9 cellular contexts compared by ENCODE assay signal in genomic region chr1:40391688-40392145, GRCh38. TPM values are rescaled to one million over a fixed set of nuclear protein-coding genes. Genes with fewer than 3 reads are reported as not detected.
DNase-seq lines count a peak whose midpoint lies in the region; ATAC-seq and TF ChIP-seq lines count a peak whose summit lies in the region.
"Had no signal": no experiment of that assay in that cellular context is flagged by ENCODE, and none has a peak within 500 bp of the region (broad histone marks: within the 10 kb centered on the region; RNA-seq: fewer than 3 reads in every experiment).

No MANE protein-coding gene starts in this region.

- H3K14ac ChIP-seq in neuronal stem cell (ENCODE audit: low read length) = no peak overlapping the region

- H4K91ac ChIP-seq in neuronal stem cell (ENCODE audit: low read depth, low read length, poor library complexity) = no peak overlapping the region

- no peaks in the 10 kb centered on the region for H3K79me1 ChIP-seq in neuronal stem cell (ENCODE audit: low read depth, low read length)

- no peak overlapping the region for H3K4ac ChIP-seq in neuronal stem cell (ENCODE audit: low read length)

- no peak for DNase-seq in activated T-helper 1 cell treated with anti-CD3 and anti-CD28 coated beads, Interleukin-12 subunit alpha, Interleukin-12 subunit beta, Interleukin-2, Interleukin-4 antibody, amounts not matched to agents 30 ng/mL and 10 ng/mL and 1 ng/mL, durations not matched to agents 14 hours and 24 hours and 36 hours (ENCODE audit: low spot score)
- DNase-seq in neuronal stem cell (ENCODE audit: low spot score) (no peak), RKO (ENCODE audit: low spot score) (no peak), nephron progenitor cell (no peak), superior temporal gyrus (ENCODE audit: extremely low spot score) (no peak)

- H3K36me3 Mint-ChIP-seq in activated T-helper 1 cell treated with anti-CD3 and anti-CD28 coated beads, Interleukin-12 subunit alpha, Interleukin-12 subunit beta, Interleukin-2, Interleukin-4 antibody, amounts not matched to agents 30 ng/mL and 10 ng/mL and 1 ng/mL, durations not matched to agents 14 hours and 24 hours and 36 hours (ENCODE audit: low read depth) = peaks cover 35% of the 10 kb centered on the region
- H3K36me3 Mint-ChIP-seq in nephron progenitor cell (ENCODE audit: low read depth) = peaks cover 12% of the 10 kb centered on the region

- no peak overlapping the region for H3K18ac ChIP-seq in neuronal stem cell (ENCODE audit: low read length)

- H2BK120ac ChIP-seq in neuronal stem cell (ENCODE audit: low read depth, low read length) = no peak overlapping the region

- peak overlapping the region; percentile 93 for H3K27ac Mint-ChIP-seq in activated T-helper 1 cell treated with anti-CD3 and anti-CD28 coated beads, Interleukin-12 subunit alpha, Interleukin-12 subunit beta, Interleukin-2, Interleukin-4 antibody, amounts not matched to agents 30 ng/mL and 10 ng/mL and 1 ng/mL, durations not matched to agents 14 hours and 24 hours and 36 hours
- H3K27ac Mint-ChIP-seq in nephron progenitor cell = no peak overlapping the region

- no peaks in the 10 kb centered on the region for H3K9me3 ChIP-seq in neuronal stem cell (replicated peaks in 1 of 2; ENCODE audit: control insufficient read depth in 2 of 2, insufficient read depth in 1 of 2, low read depth in 1 of 2, low read length in 2 of 2)

- H3K27me3 Mint-ChIP-seq in activated T-helper 1 cell treated with anti-CD3 and anti-CD28 coated beads, Interleukin-12 subunit alpha, Interleukin-12 subunit beta, Interleukin-2, Interleukin-4 antibody, amounts not matched to agents 30 ng/mL and 10 ng/mL and 1 ng/mL, durations not matched to agents 14 hours and 24 hours and 36 hours (ENCODE audit: insufficient read depth) = no peaks in the 10 kb centered on the region
- H3K27me3 Mint-ChIP-seq in nephron progenitor cell (ENCODE audit: low read depth, poor library complexity) = peaks cover 6% of the 10 kb centered on the region

- H2AFZ ChIP-seq in neuronal stem cell (ENCODE audit: low read length) = no peak overlapping the region
- H2AFZ ChIP-seq: hepatocyte had no signal

- H3K4me1 ChIP-seq in neuronal stem cell (ENCODE audit: control insufficient read depth in 2 of 2, insufficient read depth in 1 of 2, low read depth in 1 of 2, low read length in 2 of 2) = peaks cover 0 to 13% of the 10 kb centered on the region in 2 donors

- H3K9ac ChIP-seq in neuronal stem cell (ENCODE audit: low read depth, low read length, poor library complexity) = no peak overlapping the region

- no peak overlapping the region for H2BK12ac ChIP-seq in neuronal stem cell (ENCODE audit: low read length)

- no peak overlapping the region for H2BK15ac ChIP-seq in neuronal stem cell (ENCODE audit: low read length)

- no peak overlapping the region for H2BK5ac ChIP-seq in neuronal stem cell (ENCODE audit: low read length)

- WGBS in neuronal stem cell (ENCODE audit: extremely low coverage in 2 of 2, insufficient read length in 2 of 2, insufficient replicate concordance in 1 of 2), 2 donors = no CpG with 5 or more reads among the region's 1 CpG

- no peak overlapping the region for H4K8ac ChIP-seq in neuronal stem cell (ENCODE audit: low read depth, low read length)

- intact Hi-C loops in activated T-helper 1 cell treated with anti-CD3 and anti-CD28 coated beads, Interleukin-12 subunit alpha, Interleukin-12 subunit beta, Interleukin-2, Interleukin-4 antibody, amounts not matched to agents 30 ng/mL and 10 ng/mL and 1 ng/mL, durations not matched to agents 14 hours and 24 hours and 36 hours (cut with micrococcal nuclease) = no loop called here

- no peak overlapping the region for H3K4me2 ChIP-seq in neuronal stem cell (ENCODE audit: insufficient read depth, low read length, poor library complexity, severe bottlenecking)
- H3K4me2 ChIP-seq: hepatocyte had no signal

- H3K36me3 ChIP-seq in neuronal stem cell (replicated peaks in 1 of 2; ENCODE audit: control insufficient read depth in 2 of 2, insufficient read depth in 2 of 2, low read length in 2 of 2) = peaks cover 0 to 2% of the 10 kb centered on the region in 2 donors

- no peak for TF ChIP-seq CTCF in nephron progenitor cell (IDR thresholded peaks at IDR 0.05)

- no peak overlapping the region for H3K23ac ChIP-seq in neuronal stem cell (ENCODE audit: low read depth, low read length, poor library complexity)

- peak overlapping the region; percentile 40 for H3K4me3 Mint-ChIP-seq in activated T-helper 1 cell treated with anti-CD3 and anti-CD28 coated beads, Interleukin-12 subunit alpha, Interleukin-12 subunit beta, Interleukin-2, Interleukin-4 antibody, amounts not matched to agents 30 ng/mL and 10 ng/mL and 1 ng/mL, durations not matched to agents 14 hours and 24 hours and 36 hours
- H3K4me3 Mint-ChIP-seq in nephron progenitor cell = no peak overlapping the region

- H3K4me1 Mint-ChIP-seq in activated T-helper 1 cell treated with anti-CD3 and anti-CD28 coated beads, Interleukin-12 subunit alpha, Interleukin-12 subunit beta, Interleukin-2, Interleukin-4 antibody, amounts not matched to agents 30 ng/mL and 10 ng/mL and 1 ng/mL, durations not matched to agents 14 hours and 24 hours and 36 hours (ENCODE audit: low read depth) = peaks cover 91% of the 10 kb centered on the region
- H3K4me1 Mint-ChIP-seq in nephron progenitor cell = peaks cover 5% of the 10 kb centered on the region

- H3K27me3 ChIP-seq in neuronal stem cell (ENCODE audit: control insufficient read depth in 3 of 3, insufficient read depth in 3 of 3, low read depth in 1 of 3, low read length in 3 of 3) = no peaks in the 10 kb centered on the region
- H3K27me3 ChIP-seq: hepatocyte had no signal

- no peak overlapping the region for H2AK5ac ChIP-seq in neuronal stem cell (ENCODE audit: low read depth, low read length)

- ATAC-seq in GM18858 (IDR thresholded peaks at IDR 0.05; ENCODE audit: unreplicated experiment) (peak; percentile 52), HG03103 (IDR thresholded peaks at IDR 0.05; ENCODE audit: low read depth, unreplicated experiment) (peak; percentile 50), HG02884 (IDR thresholded peaks at IDR 0.05; ENCODE audit: unreplicated experiment) (no peak)

- H3K4me3 ChIP-seq in neuronal stem cell (ENCODE audit: low read length in 2 of 2) = no peak overlapping the region
- H3K4me3 ChIP-seq: hepatocyte had no signal

- H3K9me3 Mint-ChIP-seq in activated T-helper 1 cell treated with anti-CD3 and anti-CD28 coated beads, Interleukin-12 subunit alpha, Interleukin-12 subunit beta, Interleukin-2, Interleukin-4 antibody, amounts not matched to agents 30 ng/mL and 10 ng/mL and 1 ng/mL, durations not matched to agents 14 hours and 24 hours and 36 hours = no peaks in the 10 kb centered on the region
- no peaks in the 10 kb centered on the region for H3K9me3 Mint-ChIP-seq in nephron progenitor cell

- peak overlapping the region; percentile 20 for H3K27ac ChIP-seq in neuronal stem cell (replicated peaks; ENCODE audit: low read length)

RNA-seq across cellular contexts. Expression of gene SMAP2, which starts 18.2 kb away (rescaled TPM):
- 196 and 201 TPM in 2 replicates for total RNA-seq in activated T-helper 1 cell treated with anti-CD3 and anti-CD28 coated beads, Interleukin-12 subunit alpha, Interleukin-12 subunit beta, Interleukin-2, Interleukin-4 antibody, amounts not matched to agents 30 ng/mL and 10 ng/mL and 1 ng/mL, durations not matched to agents 14 hours and 24 hours and 36 hours
- polyA plus RNA-seq in neuronal stem cell (2013, experiment 1 of 2) = 12.8 TPM
- polyA plus RNA-seq in neuronal stem cell (2013, experiment 2 of 2) = 12.4 TPM

RNA-seq across cellular contexts. Expression of gene ZFP69B, which starts 58.6 kb away (rescaled TPM):
- total RNA-seq in activated T-helper 1 cell treated with anti-CD3 and anti-CD28 coated beads, Interleukin-12 subunit alpha, Interleukin-12 subunit beta, Interleukin-2, Interleukin-4 antibody, amounts not matched to agents 30 ng/mL and 10 ng/mL and 1 ng/mL, durations not matched to agents 14 hours and 24 hours and 36 hours = 5.1 and 5.8 TPM in 2 replicates
- polyA plus RNA-seq in neuronal stem cell (2013, experiment 1 of 2) = 5.8 TPM
- polyA plus RNA-seq in neuronal stem cell (2013, experiment 2 of 2) = 5.6 TPM
